In the genomic region with DNA sequence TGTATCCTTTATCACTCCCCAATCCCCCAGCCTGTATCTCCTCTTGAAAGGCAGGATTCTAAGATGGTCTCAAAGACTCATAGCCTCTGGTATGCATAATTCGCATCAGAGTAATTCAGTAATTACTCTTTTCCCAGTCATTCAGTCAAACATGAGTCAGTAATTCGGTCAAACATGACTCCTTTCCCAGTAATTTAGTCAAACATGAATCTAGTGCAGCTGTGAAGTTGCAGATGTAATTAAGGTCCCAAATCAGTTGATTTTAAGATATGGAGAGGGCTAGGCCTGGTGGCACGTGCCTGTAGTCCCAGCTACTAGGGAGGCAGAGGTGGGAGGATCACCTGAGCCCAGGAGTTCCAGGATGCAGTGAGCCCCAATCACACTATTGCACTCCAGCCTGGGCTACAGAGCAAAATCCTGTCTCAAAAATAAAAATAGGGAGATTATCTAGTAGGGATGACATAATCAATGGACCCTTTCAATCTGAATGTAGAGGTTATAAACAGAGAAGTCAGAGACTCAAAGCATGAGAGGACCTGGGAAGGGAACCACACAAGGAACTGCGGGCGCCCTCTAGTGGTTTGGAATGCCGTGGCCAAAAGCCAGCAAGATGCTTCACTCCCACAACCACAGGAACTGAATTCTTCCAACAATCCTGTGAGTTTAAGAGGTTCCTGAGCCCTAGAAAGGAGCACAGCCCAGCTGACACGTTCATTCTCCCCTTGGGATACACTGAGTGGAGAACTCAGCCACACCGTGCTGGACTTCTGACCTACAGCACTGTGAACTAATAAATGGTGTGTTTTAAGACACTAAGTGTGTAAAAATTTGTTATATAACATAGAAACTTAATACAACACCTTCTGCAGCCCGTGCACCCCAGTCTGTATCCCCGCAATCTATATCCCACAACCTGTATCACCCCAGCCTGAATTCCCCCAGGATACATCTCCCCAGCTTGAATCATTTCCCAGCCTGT, we compare ENCODE assay signal across 8 cellular contexts. TPM values are rescaled to one million over a fixed set of nuclear protein-coding genes. Genes with fewer than 3 reads are reported as not detected.
DNase-seq lines count a peak whose midpoint lies in the region; ATAC-seq and TF ChIP-seq lines count a peak whose summit lies in the region.

No MANE protein-coding gene starts in this region.

- no peak overlapping the region for H4K8ac ChIP-seq in mesenchymal stem cell (ENCODE audit: low read length)

- H2AFZ ChIP-seq in mesenchymal stem cell (ENCODE audit: low read depth, low read length) = no peak overlapping the region

- H3K9ac ChIP-seq in mesenchymal stem cell (ENCODE audit: low read length) = peak overlapping the region; percentile 73

- peak; percentile 55 for ATAC-seq in activated CD8-positive, alpha-beta T cell treated with anti-CD3 and anti-CD28 coated beads for 36 hours
- no peak for ATAC-seq in HG03139 (IDR thresholded peaks at IDR 0.05; ENCODE audit: unreplicated experiment)

- H3K23ac ChIP-seq in mesenchymal stem cell (ENCODE audit: low read length in 2 of 2) = no peak overlapping the region

- H3K18ac ChIP-seq in mesenchymal stem cell (ENCODE audit: low read depth in 1 of 2, low read length in 2 of 2) = no peak overlapping the region

- DNase-seq in GF-D8 (lab: John Stamatoyannopoulos, UW) (peak; percentile 2), HS-5 (ENCODE audit: low read depth) (peak; percentile 72), NCI-H82 treated with DMSO at 0.1 percent for 48 hours (lab: John Stamatoyannopoulos, UW; ENCODE audit: unreplicated experiment) (peak; percentile 99), mesenchymal stem cell (peak; percentile 73)
- DNase-seq in activated CD8-positive, alpha-beta T cell treated with anti-CD3 and anti-CD28 coated beads for 36 hours = peak; percentile 85
- peak; percentile 43 for DNase-seq in effector CD8-positive, alpha-beta T cell (lab: John Stamatoyannopoulos, UW)
- DNase-seq in stimulated activated CD8-positive, alpha-beta memory T cell treated with anti-CD3 and anti-CD28 coated beads, Interleukin-15, amount 100 ng/mL, for 48 hours (ENCODE audit: low read depth in 2 of 2) = peak; percentile 39 to 47

- H3K36me3 Mint-ChIP-seq in activated CD8-positive, alpha-beta T cell treated with anti-CD3 and anti-CD28 coated beads for 36 hours (ENCODE audit: low read depth) = no peaks in the 10 kb centered on the region

- intact Hi-C loops in activated CD8-positive, alpha-beta T cell treated with anti-CD3 and anti-CD28 coated beads for 36 hours (cut with micrococcal nuclease) = loop anchor here (5.0 kb wide), 1 partner anchor 59 kb away; no protein-coding TSS in a partner anchor

- H3K4me3 Mint-ChIP-seq in activated CD8-positive, alpha-beta T cell treated with anti-CD3 and anti-CD28 coated beads for 36 hours = no peak overlapping the region

- H3K36me3 ChIP-seq in mesenchymal stem cell (ENCODE audit: control insufficient read depth in 1 of 2, insufficient read depth in 2 of 2, low read depth in 1 of 2, low read length in 2 of 2) = no peaks in the 10 kb centered on the region

- H4K91ac ChIP-seq in mesenchymal stem cell (ENCODE audit: low read length) = no peak overlapping the region

- no peaks in the 10 kb centered on the region for H3K9me3 ChIP-seq in mesenchymal stem cell (ENCODE audit: control insufficient read depth, low read length)

- H3K27me3 ChIP-seq in mesenchymal stem cell (ENCODE audit: control insufficient read depth in 1 of 2, insufficient read depth in 1 of 2, low read length in 2 of 2) = no peaks in the 10 kb centered on the region

- no peak overlapping the region for H2BK12ac ChIP-seq in mesenchymal stem cell (ENCODE audit: low read length in 2 of 2)

- no peak overlapping the region for H3K4me3 ChIP-seq in mesenchymal stem cell (ENCODE audit: insufficient read depth in 1 of 2, low read depth in 1 of 2, low read length in 2 of 2)

- H3K4me1 ChIP-seq in mesenchymal stem cell (ENCODE audit: control insufficient read depth, insufficient read depth, low read depth, low read length) = peaks cover 7% of the 10 kb centered on the region

- peak; percentile 89 for TF ChIP-seq CTCF in activated CD8-positive, alpha-beta T cell treated with anti-CD3 and anti-CD28 coated beads for 36 hours (IDR thresholded peaks at IDR 0.05)

- H2AK5ac ChIP-seq in mesenchymal stem cell (ENCODE audit: low read length, severe bottlenecking) = peak overlapping the region; percentile 79

- peaks cover 6% of the 10 kb centered on the region for H3K4me1 Mint-ChIP-seq in activated CD8-positive, alpha-beta T cell treated with anti-CD3 and anti-CD28 coated beads for 36 hours (ENCODE audit: low read depth)

- no peak overlapping the region for H2BK120ac ChIP-seq in mesenchymal stem cell (ENCODE audit: low read depth, low read length)

- POLR2A ChIA-PET in activated CD8-positive, alpha-beta T cell treated with anti-CD3 and anti-CD28 coated beads for 36 hours (lab: Charles Lee) = no interaction called here

- no peak overlapping the region for H3K4me2 ChIP-seq in mesenchymal stem cell (ENCODE audit: low read length, poor library complexity, severe bottlenecking)

- no peaks in the 10 kb centered on the region for H3K9me3 Mint-ChIP-seq in activated CD8-positive, alpha-beta T cell treated with anti-CD3 and anti-CD28 coated beads for 36 hours

- peak overlapping the region; percentile 61 for H3K27ac ChIP-seq in mesenchymal stem cell (ENCODE audit: low read length, poor library complexity, severe bottlenecking)

- no peak overlapping the region for H3K27ac Mint-ChIP-seq in activated CD8-positive, alpha-beta T cell treated with anti-CD3 and anti-CD28 coated beads for 36 hours

- no peak overlapping the region for H3K14ac ChIP-seq in mesenchymal stem cell (ENCODE audit: low read length in 2 of 2)

- no peak overlapping the region for H2BK15ac ChIP-seq in mesenchymal stem cell (ENCODE audit: low read depth, poor library complexity, severe bottlenecking)

- no peaks in the 10 kb centered on the region for H3K79me1 ChIP-seq in mesenchymal stem cell (replicated peaks; ENCODE audit: low read length, poor library complexity, severe bottlenecking)

- H3K4ac ChIP-seq in mesenchymal stem cell (ENCODE audit: low read depth in 1 of 2, low read length in 2 of 2) = no peak overlapping the region

- H3K27me3 Mint-ChIP-seq in activated CD8-positive, alpha-beta T cell treated with anti-CD3 and anti-CD28 coated beads for 36 hours = peaks cover 5% of the 10 kb centered on the region

- WGBS in mesenchymal stem cell = 25% methylated on average over 8 of the region's 10 CpGs

- CTCF ChIA-PET in activated CD8-positive, alpha-beta T cell treated with anti-CD3 and anti-CD28 coated beads for 36 hours (lab: Charles Lee) = interaction anchor here (0.6 to 6.5 kb wide), 10 partner anchors 14 to 59 kb away, joined by 3 to 51 read pairs (median 4); a partner anchor contains a TSS

- H2BK5ac ChIP-seq in mesenchymal stem cell (ENCODE audit: low read depth, low read length, poor library complexity, severe bottlenecking) = no peak overlapping the region

RNA-seq across cellular contexts. Expression of a gene that starts 14.3 kb away (rescaled TPM):
- total RNA-seq in activated CD8-positive, alpha-beta T cell treated with anti-CD3 and anti-CD28 coated beads for 36 hours = not detected
- polyA plus RNA-seq in mesenchymal stem cell (2013, experiment 1 of 2) = 2.5 TPM
- 2.9 TPM for polyA plus RNA-seq in mesenchymal stem cell (2013, experiment 2 of 2)

RNA-seq across cellular contexts. Expression of a gene that starts 33.7 kb away (rescaled TPM):
- total RNA-seq in activated CD8-positive, alpha-beta T cell treated with anti-CD3 and anti-CD28 coated beads for 36 hours = 10 to 100 TPM; 30.3 to 36.5 TPM
- 57.3 TPM for polyA plus RNA-seq in mesenchymal stem cell (2013, experiment 1 of 2)
- 63.5 TPM for polyA plus RNA-seq in mesenchymal stem cell (2013, experiment 2 of 2)

Comparison
In these comparisons a context has a peak if more than half of its experiments do, and no peak if none do; other contexts are left out.
1. DNase-seq: peak in every context shown above with its lines; median percentile 99 in NCI-H82 treated with DMSO at 0.1 percent for 48 hours; 85 in activated CD8-positive, alpha-beta T cell treated with anti-CD3 and anti-CD28 coated beads for 36 hours; 73 in mesenchymal stem cell; 72 in HS-5; 43 in effector CD8-positive, alpha-beta T cell; 43 in stimulated activated CD8-positive, alpha-beta memory T cell treated with anti-CD3 and anti-CD28 coated beads, Interleukin-15, amount 100 ng/mL, for 48 hours; 2 in GF-D8.